13 cellular contexts compared by ENCODE assay signal in genomic region chr10:110456523-110457091, GRCh38. TPM values are rescaled to one million over a fixed set of nuclear protein-coding genes. Genes with fewer than 3 reads are reported as not detected.
DNase-seq lines count a peak whose midpoint lies in the region; ATAC-seq and TF ChIP-seq lines count a peak whose summit lies in the region.
"Had no signal": no experiment of that assay in that cellular context is flagged by ENCODE, and none has a peak within 500 bp of the region (broad histone marks: within the 10 kb centered on the region; RNA-seq: fewer than 3 reads in every experiment).

No MANE protein-coding gene starts in this region.

- H3K4me1 ChIP-seq in BLaER1 (peaks cover 66% of the 10 kb centered on the region), BE2C (peaks cover 9% of the 10 kb centered on the region; the same call in 1 of the 2 replicates)
- H3K4me1 ChIP-seq: vagina had no signal

- ATAC-seq in esophagus mucosa (no peak), GM19351 (IDR thresholded peaks at IDR 0.05; ENCODE audit: unreplicated experiment) (no peak)

- H3K36me3 ChIP-seq in BLaER1 (no peaks in the 10 kb centered on the region), BE2C (no peaks in the 10 kb centered on the region)
- H3K36me3 ChIP-seq: vagina had no signal

- DNase-seq in HuH-7.5 (ENCODE audit: low spot score) (peak; percentile 42), amniotic epithelial cell (ENCODE audit: low read depth) (peak; percentile 83), mesenteric fat pad (ENCODE audit: low spot score) (peak; percentile 47), BE2C (no peak), MV-4-11 (lab: John Stamatoyannopoulos, UW) (no peak)
- DNase-seq: amniotic stem cell; effector memory CD4-positive, alpha-beta T cell; NCI-H146; OCI-M1 had no signal

- no peak overlapping the region for H3K4me3 ChIP-seq in BLaER1
- no peak overlapping the region for H3K4me3 ChIP-seq in BE2C (ENCODE audit: low read depth, low read length)
- H3K4me3 ChIP-seq: vagina had no signal

- no peaks in the 10 kb centered on the region for H4K20me1 ChIP-seq in BLaER1

- peak overlapping the region; percentile 62 for H3K27ac ChIP-seq in BLaER1
- H3K27ac ChIP-seq: vagina had no signal

- no peak overlapping the region for H3K9ac ChIP-seq in BLaER1

- no peaks in the 10 kb centered on the region for H3K9me3 ChIP-seq in BLaER1
- H3K9me3 ChIP-seq in BE2C, result no peaks in the 10 kb centered on the region
- H3K9me3 ChIP-seq: vagina had no signal

- H3K4me2 ChIP-seq in BLaER1, result peak overlapping the region; percentile 81

- H3K27me3 ChIP-seq in BLaER1 (no peaks in the 10 kb centered on the region), BE2C (no peaks in the 10 kb centered on the region)
- H3K27me3 ChIP-seq: vagina had no signal

- no peak for TF ChIP-seq CTCF in BE2C (IDR thresholded peaks at IDR 0.05; ENCODE audit: low read depth, low read length)

RNA-seq across cellular contexts. Expression of gene DUSP5, which starts 41.1 kb away (rescaled TPM):
- total RNA-seq in mesenteric fat pad (32.4 TPM), esophagus mucosa (26.8 TPM)
- 7.1 TPM for polyA plus RNA-seq in BE2C (2012; ENCODE audit: insufficient read depth, insufficient read length, low read depth)

Comparison
In these comparisons a context has a peak if more than half of its experiments do, and no peak if none do; other contexts are left out.
1. DNase-seq: peak in HuH-7.5 (single experiment), amniotic epithelial cell (single experiment) and mesenteric fat pad (single experiment); none in BE2C (single experiment) and MV-4-11 (single experiment).